In genomic region chr20:61535091-61535490, GRCh38 we compare ENCODE assay signal across 6 cellular contexts.
"Had no signal": no experiment of that assay in that cellular context is flagged by ENCODE, and none has a peak within 500 bp of the region (broad histone marks: within the 10 kb centered on the region; RNA-seq: fewer than 3 reads in every experiment).

No MANE protein-coding gene starts in this region.

- DNase-seq: H9, HCEC 1CT had no signal

- H3K4me3 ChIP-seq: GM23338 had no signal

- FAIRE-seq: H1, H54, HepG2 had no signal
